Comparison of ENCODE assay signal across 1 cellular context in the genomic region with DNA sequence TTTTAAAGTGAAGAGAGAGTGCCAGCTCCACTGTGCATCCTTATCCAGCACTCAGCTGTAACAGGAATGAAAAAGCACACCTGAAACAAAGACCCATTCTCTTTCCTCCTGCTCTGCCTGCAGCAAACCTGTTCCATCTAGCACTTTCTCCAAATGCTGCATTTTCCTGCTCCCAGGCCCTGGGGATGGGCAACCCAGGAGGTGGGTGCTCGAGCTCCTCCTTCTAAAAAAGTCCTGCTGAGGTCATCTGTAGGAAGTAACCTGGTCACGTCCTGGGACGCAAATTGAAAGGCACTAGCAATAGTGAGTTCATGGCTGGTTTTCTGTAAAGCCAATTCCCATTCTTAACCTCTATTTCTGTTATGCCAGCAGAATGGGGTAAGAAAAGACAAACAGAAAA.
TF ChIP-seq lines count a peak whose summit lies in the region.

No MANE protein-coding gene starts in this region.

TF ChIP-seq in GM23338, 12 proteins besides CTCF, POLR2A, EP300 and RAD21:
- TF ChIP-seq ZNF462 (CRISPR knock-in tag; IDR thresholded peaks at IDR 0.05), result no peak
- no peak for TF ChIP-seq CREB1 (CRISPR knock-in tag; IDR thresholded peaks at IDR 0.05; ENCODE audit: low read depth)
- no peak for TF ChIP-seq JUNB (IDR thresholded peaks at IDR 0.05; ENCODE audit: unreplicated experiment)
- no peak for TF ChIP-seq EZH2 (IDR thresholded peaks at IDR 0.05; ENCODE audit: low read depth, unreplicated experiment)
- no peak for TF ChIP-seq STAT1 (IDR thresholded peaks at IDR 0.05; ENCODE audit: unreplicated experiment)
- TF ChIP-seq, protein P1, sequence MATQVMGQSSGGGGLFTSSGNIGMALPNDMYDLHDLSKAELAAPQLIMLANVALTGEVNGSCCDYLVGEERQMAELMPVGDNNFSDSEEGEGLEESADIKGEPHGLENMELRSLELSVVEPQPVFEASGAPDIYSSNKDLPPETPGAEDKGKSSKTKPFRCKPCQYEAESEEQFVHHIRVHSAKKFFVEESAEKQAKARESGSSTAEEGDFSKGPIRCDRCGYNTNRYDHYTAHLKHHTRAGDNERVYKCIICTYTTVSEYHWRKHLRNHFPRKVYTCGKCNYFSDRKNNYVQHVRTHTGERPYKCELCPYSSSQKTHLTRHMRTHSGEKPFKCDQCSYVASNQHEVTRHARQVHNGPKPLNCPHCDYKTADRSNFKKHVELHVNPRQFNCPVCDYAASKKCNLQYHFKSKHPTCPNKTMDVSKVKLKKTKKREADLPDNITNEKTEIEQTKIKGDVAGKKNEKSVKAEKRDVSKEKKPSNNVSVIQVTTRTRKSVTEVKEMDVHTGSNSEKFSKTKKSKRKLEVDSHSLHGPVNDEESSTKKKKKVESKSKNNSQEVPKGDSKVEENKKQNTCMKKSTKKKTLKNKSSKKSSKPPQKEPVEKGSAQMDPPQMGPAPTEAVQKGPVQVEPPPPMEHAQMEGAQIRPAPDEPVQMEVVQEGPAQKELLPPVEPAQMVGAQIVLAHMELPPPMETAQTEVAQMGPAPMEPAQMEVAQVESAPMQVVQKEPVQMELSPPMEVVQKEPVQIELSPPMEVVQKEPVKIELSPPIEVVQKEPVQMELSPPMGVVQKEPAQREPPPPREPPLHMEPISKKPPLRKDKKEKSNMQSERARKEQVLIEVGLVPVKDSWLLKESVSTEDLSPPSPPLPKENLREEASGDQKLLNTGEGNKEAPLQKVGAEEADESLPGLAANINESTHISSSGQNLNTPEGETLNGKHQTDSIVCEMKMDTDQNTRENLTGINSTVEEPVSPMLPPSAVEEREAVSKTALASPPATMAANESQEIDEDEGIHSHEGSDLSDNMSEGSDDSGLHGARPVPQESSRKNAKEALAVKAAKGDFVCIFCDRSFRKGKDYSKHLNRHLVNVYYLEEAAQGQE (IDR thresholded peaks at IDR 0.05; ENCODE audit: unreplicated experiment), result no peak
- no peak for TF ChIP-seq EZH2phosphoT487 (IDR thresholded peaks at IDR 0.05; ENCODE audit: unreplicated experiment)
- TF ChIP-seq ETS1 (IDR thresholded peaks at IDR 0.05), result no peak
